17 cellular contexts compared by ENCODE assay signal in the genomic region with DNA sequence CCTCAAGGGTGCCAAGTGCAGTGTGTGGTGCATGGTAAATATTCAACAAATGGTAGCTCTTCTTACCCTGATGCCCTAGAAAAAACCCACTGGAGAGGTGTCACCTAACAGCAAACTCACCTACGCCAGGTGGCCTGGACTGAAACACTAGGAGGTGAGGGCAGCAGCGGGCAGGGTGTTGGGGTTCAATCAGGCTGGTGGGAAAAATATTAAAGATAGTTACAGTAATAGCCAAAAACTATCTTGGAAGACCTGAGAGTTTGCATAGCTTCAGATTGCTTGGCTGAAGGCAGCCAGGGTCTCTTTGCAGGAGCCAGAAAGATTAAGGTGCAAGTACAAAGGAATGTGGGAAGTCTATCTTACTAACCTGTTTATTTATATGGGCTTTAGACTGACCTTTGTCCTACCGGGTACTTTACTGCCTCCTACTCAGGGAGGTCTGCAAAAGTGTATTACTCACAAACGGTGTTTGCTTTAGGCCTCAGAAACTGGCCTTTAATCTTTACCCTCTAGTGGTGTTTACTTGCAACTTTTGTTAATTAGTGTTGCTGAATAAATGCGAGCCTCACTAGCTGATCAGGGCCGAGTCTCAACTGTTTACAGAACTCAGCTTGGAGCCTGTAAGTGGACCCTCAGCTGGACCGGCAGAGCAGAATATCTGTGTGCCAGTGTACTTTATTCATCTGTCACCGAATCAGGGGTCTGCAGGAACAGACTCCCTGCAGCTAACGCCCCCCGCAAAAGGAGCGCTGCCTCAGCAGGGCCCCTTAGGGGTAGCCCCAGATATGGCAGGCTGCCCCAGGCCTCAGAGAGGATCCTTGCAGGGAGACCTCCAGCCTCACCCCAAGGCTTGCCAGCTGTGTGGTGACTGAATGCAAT.
DNase-seq lines count a peak whose midpoint lies in the region; ATAC-seq and TF ChIP-seq lines count a peak whose summit lies in the region.
"Had no signal": no experiment of that assay in that cellular context is flagged by ENCODE, and none has a peak within 500 bp of the region (broad histone marks: within the 10 kb centered on the region; RNA-seq: fewer than 3 reads in every experiment).

No MANE protein-coding gene starts in this region.

- peak overlapping the region; percentile 47 for H3K27ac Mint-ChIP-seq in neural progenitor cell
- no peak overlapping the region for H3K27ac Mint-ChIP-seq in CD8-positive, alpha-beta memory T cell
- H3K27ac Mint-ChIP-seq: activated CD4-positive, alpha-beta T cell treated with anti-CD3 and anti-CD28 coated beads, Interleukin-2, amount 10 ng/mL, durations not matched to agents 24 days and 14 days; CD14-positive monocyte; dendritic cell treated with granulocyte-macrophage colony-stimulating factor and Interleukin-4, amounts not matched to agents 40 ng/mL and 50 ng/mL, for 4 days had no signal

- no peaks in the 10 kb centered on the region for H3K36me3 Mint-ChIP-seq in neural progenitor cell
- H3K36me3 Mint-ChIP-seq in CD8-positive, alpha-beta memory T cell = peaks cover 0 to 3% (median 0%) of the 10 kb centered on the region in 3 donors
- H3K36me3 Mint-ChIP-seq: CD14-positive monocyte had no signal

- H3K79me2 ChIP-seq in neural progenitor cell (ENCODE audit: low read depth) = no peaks in the 10 kb centered on the region

- BruUV-seq in Panc1 (replicated peaks; lab: Mats Ljungman, UMichigan) = no TSS peak

- CTCF ChIA-PET in Panc1 (lab: Charles Lee) = no interaction called here
- CTCF ChIA-PET in CD8-positive, alpha-beta memory T cell (lab: Charles Lee) = interaction anchor here (1.1 to 1.5 kb wide), 2 partner anchors 21 to 334 kb away, joined by 3 read pairs; no protein-coding TSS in a partner anchor

- H3K36me3 ChIP-seq in Panc1 (ENCODE audit: control insufficient read depth, insufficient read depth, low read length) = no peaks in the 10 kb centered on the region
- no peaks in the 10 kb centered on the region for H3K36me3 ChIP-seq in esophagus muscularis mucosa
- no peaks in the 10 kb centered on the region for H3K36me3 ChIP-seq in neural progenitor cell
- no peaks in the 10 kb centered on the region for H3K36me3 ChIP-seq in CD8-positive, alpha-beta memory T cell (ENCODE audit: insufficient read depth, low read length)
- H3K36me3 ChIP-seq: spleen had no signal

- H3K4me3 ChIP-seq in Panc1 (ENCODE audit: low read depth in 2 of 2, low read length in 2 of 2) (no peak overlapping the region), esophagus muscularis mucosa (no peak overlapping the region), neural progenitor cell (no peak overlapping the region)
- no peak overlapping the region for H3K4me3 ChIP-seq in CD8-positive, alpha-beta memory T cell (ENCODE audit: low read length)
- H3K4me3 ChIP-seq: spleen had no signal

- TF ChIP-seq CTCF in Panc1 (IDR thresholded peaks at IDR 0.05) = no peak; the same call in 1 of the 2 replicates
- TF ChIP-seq CTCF in esophagus muscularis mucosa (IDR thresholded peaks at IDR 0.05) = no peak
- peak; percentile 22 for TF ChIP-seq CTCF in neural progenitor cell (IDR thresholded peaks at IDR 0.05)

- H3K4me1 ChIP-seq in Panc1 (ENCODE audit: control insufficient read depth, insufficient read depth, low read length) (peaks cover 20% of the 10 kb centered on the region), esophagus muscularis mucosa (no peaks in the 10 kb centered on the region), neural progenitor cell (peaks cover 15% of the 10 kb centered on the region)
- H3K4me1 ChIP-seq in CD8-positive, alpha-beta memory T cell (ENCODE audit: insufficient read depth, low read length) = no peaks in the 10 kb centered on the region
- H3K4me1 ChIP-seq: spleen had no signal

- POLR2A ChIA-PET in Panc1 (lab: Charles Lee) = no interaction called here
- POLR2A ChIA-PET in CD8-positive, alpha-beta memory T cell (lab: Charles Lee) = no interaction called here

- in situ Hi-C loops in Panc1 (cut with HindIII; ENCODE audit: low pct_unique_long_range_greater_than_20kb, low sequenced_read_pairs) = no loop called here

- peaks cover 8% of the 10 kb centered on the region for H3K27me3 Mint-ChIP-seq in neural progenitor cell (ENCODE audit: insufficient read depth, low read depth)
- H3K27me3 Mint-ChIP-seq in CD8-positive, alpha-beta memory T cell = no peaks in the 10 kb centered on the region
- H3K27me3 Mint-ChIP-seq: dendritic cell treated with granulocyte-macrophage colony-stimulating factor and Interleukin-4, amounts not matched to agents 40 ng/mL and 50 ng/mL, for 4 days had no signal

- H4K20me1 ChIP-seq in neural progenitor cell (ENCODE audit: low read depth) = no peaks in the 10 kb centered on the region

- no peak overlapping the region for H3K27ac ChIP-seq in Panc1 (ENCODE audit: low read length)
- H3K27ac ChIP-seq in esophagus muscularis mucosa (replicated peaks in 1 of 4) = no peak overlapping the region
- H3K27ac ChIP-seq in neural progenitor cell = no peak overlapping the region
- H3K27ac ChIP-seq in CD8-positive, alpha-beta memory T cell (ENCODE audit: low read depth, low read length) = no peak overlapping the region
- H3K27ac ChIP-seq: spleen had no signal

- ATAC-seq in Panc1 (peak; percentile 85), GM18498 (IDR thresholded peaks at IDR 0.05; ENCODE audit: unreplicated experiment) (no peak), HG02852 (IDR thresholded peaks at IDR 0.05; ENCODE audit: unreplicated experiment) (no peak)

- no peak for TF ChIP-seq POLR2A in esophagus muscularis mucosa (IDR thresholded peaks at IDR 0.05; ENCODE audit: low read depth)

- no peak overlapping the region for H3K4me3 Mint-ChIP-seq in neural progenitor cell
- H3K4me3 Mint-ChIP-seq in CD8-positive, alpha-beta memory T cell = no peak overlapping the region
- H3K4me3 Mint-ChIP-seq: activated CD4-positive, alpha-beta T cell treated with anti-CD3 and anti-CD28 coated beads, Interleukin-2, amount 10 ng/mL, durations not matched to agents 24 days and 14 days; CD14-positive monocyte; dendritic cell treated with granulocyte-macrophage colony-stimulating factor and Interleukin-4, amounts not matched to agents 40 ng/mL and 50 ng/mL, for 4 days had no signal

- H3K9me3 ChIP-seq in Panc1 (ENCODE audit: control insufficient read depth, insufficient read depth, low read depth, low read length) (no peaks in the 10 kb centered on the region), esophagus muscularis mucosa (no peaks in the 10 kb centered on the region), neural progenitor cell (ENCODE audit: low read depth) (peaks cover 5% of the 10 kb centered on the region)
- H3K9me3 ChIP-seq in CD8-positive, alpha-beta memory T cell (ENCODE audit: low read length) = no peaks in the 10 kb centered on the region
- H3K9me3 ChIP-seq: spleen had no signal

- H2AFZ ChIP-seq in neural progenitor cell (replicated peaks) = no peak overlapping the region

- no peak overlapping the region for H3K9ac ChIP-seq in neural progenitor cell

- H3F3A ChIP-seq in neural progenitor cell (ENCODE audit: low read depth) = peaks cover 5% of the 10 kb centered on the region

- H3K27me3 ChIP-seq in Panc1 (ENCODE audit: control insufficient read depth, insufficient read depth, low read length) (no peaks in the 10 kb centered on the region), esophagus muscularis mucosa (no peaks in the 10 kb centered on the region), neural progenitor cell (no peaks in the 10 kb centered on the region)
- no peaks in the 10 kb centered on the region for H3K27me3 ChIP-seq in CD8-positive, alpha-beta memory T cell (ENCODE audit: insufficient read depth, low read length, poor library complexity, severe bottlenecking)
- H3K27me3 ChIP-seq: spleen had no signal

- H3K4me1 Mint-ChIP-seq in neural progenitor cell = peaks cover 18% of the 10 kb centered on the region
- H3K4me1 Mint-ChIP-seq in CD8-positive, alpha-beta memory T cell = no peaks in the 10 kb centered on the region
- H3K4me1 Mint-ChIP-seq: activated CD4-positive, alpha-beta T cell treated with anti-CD3 and anti-CD28 coated beads, Interleukin-2, amount 10 ng/mL, durations not matched to agents 24 days and 14 days; CD14-positive monocyte had no signal

- no peaks in the 10 kb centered on the region for H3K9me3 Mint-ChIP-seq in neural progenitor cell
- no peaks in the 10 kb centered on the region for H3K9me3 Mint-ChIP-seq in CD8-positive, alpha-beta memory T cell
- H3K9me3 Mint-ChIP-seq: activated CD4-positive, alpha-beta T cell treated with anti-CD3 and anti-CD28 coated beads, Interleukin-2, amount 10 ng/mL, durations not matched to agents 24 days and 14 days had no signal

- WGBS in esophagus muscularis mucosa = 68% methylated on average over 8 of the region's 11 CpGs

- intact Hi-C loops in Panc1 (cut with micrococcal nuclease; ENCODE audit: unreplicated experiment) = no loop called here
- intact Hi-C loops in esophagus muscularis mucosa (cut with DNase I) = no loop called here

- TF ChIP-seq EP300 in esophagus muscularis mucosa (IDR thresholded peaks at IDR 0.05) = no peak

- H3K4me2 ChIP-seq in neural progenitor cell = no peak overlapping the region

- DNase-seq in AG08395 (ENCODE audit: low spot score) = peak; percentile 1
- no peak for DNase-seq in Panc1 (ENCODE audit: low read depth, low spot score)
- peak; percentile 75 for DNase-seq in esophagus muscularis mucosa (ENCODE audit: extremely low spot score)
- DNase-seq in neural progenitor cell (ENCODE audit: low spot score) = peak; percentile 22
- DNase-seq in CD8-positive, alpha-beta memory T cell = no peak
- DNase-seq in KG1 (lab: John Stamatoyannopoulos, UW) = no peak
- DNase-seq: activated CD4-positive, alpha-beta T cell treated with anti-CD3 and anti-CD28 coated beads, Interleukin-2, amount 10 ng/mL, durations not matched to agents 24 days and 14 days; activated naive CD4-positive, alpha-beta T cell treated with anti-CD3 and anti-CD28 coated beads, Interleukin-2, amount 50 U/mL, for 16 hours; NCI-H226; NK-92 treated with Interleukin-12 subunit alpha and Interleukin-12 subunit beta, amount 100 ng/mL, for 24 hours; Right ventricle myocardium superior; spleen; trophoblast cell had no signal

Comparison
In these comparisons a context has a peak if more than half of its experiments do, and no peak if none do; other contexts are left out.
1. DNase-seq: peak in AG08395 (single experiment), esophagus muscularis mucosa (single experiment) and neural progenitor cell (single experiment); none in Panc1 (single experiment), CD8-positive, alpha-beta memory T cell (0 of 5) and KG1 (single experiment).